ENCODE assay signal across 21 cellular contexts in the genomic region with DNA sequence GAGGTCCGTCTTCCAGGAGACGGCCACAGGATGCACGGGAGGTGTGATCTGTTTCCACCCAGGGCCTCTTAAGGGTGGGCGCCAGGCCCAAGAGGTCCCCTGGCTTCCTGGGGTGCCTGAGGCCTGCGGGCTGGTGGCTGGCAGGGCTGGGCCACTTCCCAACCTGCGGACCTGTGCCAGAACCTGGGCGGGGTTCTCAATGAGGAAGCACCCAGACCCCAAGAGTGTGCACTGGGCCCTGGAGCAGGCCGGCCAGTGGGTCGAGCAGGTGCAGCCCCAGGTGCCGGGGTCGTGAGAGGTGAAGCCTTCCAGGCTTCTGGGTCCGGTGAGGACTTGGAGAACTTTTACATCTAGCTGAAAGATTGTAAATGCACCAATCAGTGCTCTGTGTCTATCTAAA. TPM values are rescaled to one million over a fixed set of nuclear protein-coding genes. Genes with fewer than 3 reads are reported as not detected.
DNase-seq lines count a peak whose midpoint lies in the region; ATAC-seq and TF ChIP-seq lines count a peak whose summit lies in the region.
"Had no signal": no experiment of that assay in that cellular context is flagged by ENCODE, and none has a peak within 500 bp of the region (broad histone marks: within the 10 kb centered on the region; RNA-seq: fewer than 3 reads in every experiment).

No MANE protein-coding gene starts in this region.

- ATAC-seq in esophagus mucosa (peak; percentile 25), lower lobe of right lung (peak; percentile 9 to 15), upper lobe of right lung (peak; percentile 30)
- ATAC-seq: A549, GM12878 had no signal

- H3K4me3 ChIP-seq in lower lobe of right lung = no peak overlapping the region
- no peak overlapping the region for H3K4me3 ChIP-seq in upper lobe of right lung
- H3K4me3 ChIP-seq in esophagus muscularis mucosa = no peak overlapping the region
- H3K4me3 ChIP-seq: A549, BLaER1, GM12878 had no signal

- H3K27ac ChIP-seq in lower lobe of right lung (no peak overlapping the region), upper lobe of right lung (no peak overlapping the region), esophagus muscularis mucosa (replicated peaks in 1 of 4) (no peak overlapping the region)
- H3K27ac ChIP-seq: 22Rv1, A549, BLaER1 had no signal

- 96% methylated on average over 9 of the region's 12 CpGs for WGBS in esophagus muscularis mucosa

- H3K4me1 ChIP-seq in lower lobe of right lung (no peaks in the 10 kb centered on the region), upper lobe of right lung (no peaks in the 10 kb centered on the region), esophagus muscularis mucosa (no peaks in the 10 kb centered on the region)
- H3K4me1 ChIP-seq: A549, BE2C had no signal

- H3K36me3 ChIP-seq in lower lobe of right lung (no peaks in the 10 kb centered on the region), upper lobe of right lung (no peaks in the 10 kb centered on the region), esophagus muscularis mucosa (no peaks in the 10 kb centered on the region)
- H3K36me3 ChIP-seq: BE2C, BLaER1 had no signal

- no peak for TF ChIP-seq POLR2A in esophagus muscularis mucosa (IDR thresholded peaks at IDR 0.05; ENCODE audit: low read depth)

- no peaks in the 10 kb centered on the region for H3K27me3 ChIP-seq in lower lobe of right lung (ENCODE audit: low read depth)
- peaks cover 10% of the 10 kb centered on the region for H3K27me3 ChIP-seq in upper lobe of right lung
- peaks cover 0 to 31% (median 0%) of the 10 kb centered on the region in 4 donors for H3K27me3 ChIP-seq in esophagus muscularis mucosa
- H3K27me3 ChIP-seq: BLaER1 had no signal

- TF ChIP-seq EP300 in esophagus muscularis mucosa (IDR thresholded peaks at IDR 0.05) = no peak

- DNase-seq in lower lobe of right lung (no peak), upper lobe of right lung (no peak), esophagus muscularis mucosa (ENCODE audit: extremely low spot score) (no peak)
- no peak for DNase-seq in activated CD4-positive, alpha-beta T cell treated with anti-CD3 and anti-CD28 coated beads, Interleukin-2, amount 50 U/mL, for 4 hours
- DNase-seq: BE2C; C1 segment of cervical spinal cord; CD4-positive, CD25-positive, alpha-beta regulatory T cell; CD8-positive, alpha-beta memory T cell; COR-L47; DMS 273 treated with DMSO at 0.1 percent for 48 hours; DMS153; DMS53; DMS79; DND-41; EL; GDM1 had no signal

- no peak for TF ChIP-seq CTCF in lower lobe of right lung (IDR thresholded peaks at IDR 0.05)
- TF ChIP-seq CTCF in upper lobe of right lung (IDR thresholded peaks at IDR 0.05) = no peak
- TF ChIP-seq CTCF in esophagus muscularis mucosa (IDR thresholded peaks at IDR 0.05) = no peak

- intact Hi-C loops in lower lobe of right lung (cut with DNase I) = no loop called here
- intact Hi-C loops in upper lobe of right lung (cut with DNase I) = no loop called here
- intact Hi-C loops in esophagus muscularis mucosa (cut with DNase I) = no loop called here

- H3K9me3 ChIP-seq in lower lobe of right lung (no peaks in the 10 kb centered on the region), upper lobe of right lung (no peaks in the 10 kb centered on the region), esophagus muscularis mucosa (no peaks in the 10 kb centered on the region)
- H3K9me3 ChIP-seq: A549, BE2C had no signal

RNA-seq across cellular contexts. Expression of a gene that starts 6.7 kb away (rescaled TPM):
- 20.4 TPM for total RNA-seq in esophagus mucosa
- 34.8 TPM for total RNA-seq in lower lobe of right lung
- total RNA-seq in upper lobe of right lung = 30.7 TPM
- 10 to 100 TPM; 31.6 to 39.5 (median 36.0) TPM for total RNA-seq in esophagus muscularis mucosa
